In the genomic region with DNA sequence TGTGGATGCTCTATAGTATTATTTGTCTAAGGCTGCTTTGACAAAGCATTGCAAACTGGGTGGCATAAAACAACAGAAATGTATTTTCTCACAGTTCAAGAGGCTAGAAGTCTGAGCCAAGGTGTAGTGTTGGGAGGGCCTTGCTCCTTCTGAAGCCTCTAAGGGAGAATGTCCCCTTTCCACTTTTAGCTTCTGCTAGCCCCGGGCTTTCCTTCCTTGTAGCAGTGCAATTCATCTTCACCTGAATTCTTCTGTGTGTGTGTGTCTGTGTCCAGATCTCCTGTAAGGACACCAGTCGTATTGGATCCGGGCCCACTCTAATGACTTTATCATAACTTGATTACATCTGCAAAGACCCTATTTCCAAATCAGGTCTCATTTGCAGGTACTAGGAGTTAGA, we compare ENCODE assay signal across 1 cellular context.
TF ChIP-seq lines count a peak whose summit lies in the region.

No MANE protein-coding gene starts in this region.

TF ChIP-seq in GM23338, 12 proteins besides CTCF, POLR2A, EP300 and RAD21 (continued from another document):
- TF ChIP-seq ZNF114 (CRISPR knock-in tag; IDR thresholded peaks at IDR 0.05): no peak
